Comparison of ENCODE assay signal across 8 cellular contexts in genomic region chr1:178774263-178774662, GRCh38. TPM values are rescaled to one million over a fixed set of nuclear protein-coding genes. Genes with fewer than 3 reads are reported as not detected.
DNase-seq lines count a peak whose midpoint lies in the region; ATAC-seq and TF ChIP-seq lines count a peak whose summit lies in the region.

No MANE protein-coding gene starts in this region.

- H3K9me3 Mint-ChIP-seq in naive B cell: peaks cover 0 to 12% (median 3%) of the 10 kb centered on the region in 7 donors

- intact Hi-C loops in body of pancreas (cut with DNase I) (loop anchor here (5.0 kb wide), 1 partner anchor 233 kb away; no protein-coding TSS in a partner anchor), lower leg skin (cut with DNase I; ENCODE audit: low total_unique reads) (no loop called here)

- H3K4me3 ChIP-seq in body of pancreas (no peak overlapping the region), lower leg skin (ENCODE audit: low read depth, poor library complexity, severe bottlenecking) (no peak overlapping the region)

- H3K36me3 Mint-ChIP-seq in naive B cell: peaks cover 13 to 23% of the 10 kb centered on the region in 2 donors

- H3K27ac ChIP-seq in body of pancreas: no peak overlapping the region

- H3K4me1 Mint-ChIP-seq in naive B cell: peaks cover 17 to 67% (median 38%) of the 10 kb centered on the region in 3 donors

- H3K27me3 ChIP-seq in body of pancreas: no peaks in the 10 kb centered on the region

- no peak for TF ChIP-seq POLR2A in body of pancreas (IDR thresholded peaks at IDR 0.05)
- TF ChIP-seq POLR2A in lower leg skin (IDR thresholded peaks at IDR 0.05): no peak

- no peaks in the 10 kb centered on the region for H3K27me3 Mint-ChIP-seq in naive B cell

- TF ChIP-seq CTCF in body of pancreas (IDR thresholded peaks at IDR 0.05) (peak; percentile 15 to 48 (median 33)), omental fat pad (IDR thresholded peaks at IDR 0.05) (no peak), lower leg skin (IDR thresholded peaks at IDR 0.05) (no peak)

- peak; percentile 60 for DNase-seq in ELR (ENCODE audit: low read depth)
- DNase-seq in NCI-H1694 (lab: John Stamatoyannopoulos, UW): peak; percentile 67
- DNase-seq in body of pancreas: no peak
- no peak for DNase-seq in naive B cell
- no peak for DNase-seq in iPS-NIHi11 (ENCODE audit: low spot score)
- no peak for DNase-seq in omental fat pad (ENCODE audit: low spot score)
- DNase-seq in lower leg skin (ENCODE audit: low spot score in 2 of 2): no peak

- no peak for ATAC-seq in body of pancreas
- peak in 1 of 2 donors; percentile 23 for ATAC-seq in naive B cell (ENCODE audit: low read depth in 2 of 2)
- no peak for ATAC-seq in omental fat pad (ENCODE audit: low FRiP score)
- ATAC-seq in HG03469 (IDR thresholded peaks at IDR 0.05; ENCODE audit: unreplicated experiment): no peak

- no peaks in the 10 kb centered on the region for H3K4me1 ChIP-seq in body of pancreas

- H3K9me3 ChIP-seq in body of pancreas: peaks cover 0 to 4% (median 3%) of the 10 kb centered on the region in 3 donors

- peak overlapping the region in 1 of 8 donors; percentile 29 for H3K4me3 Mint-ChIP-seq in naive B cell

- no peaks in the 10 kb centered on the region for H3K36me3 ChIP-seq in body of pancreas (replicated peaks in 1 of 2; ENCODE audit: insufficient read depth in 1 of 2, low read depth in 2 of 2)

- peak overlapping the region in 4 of 6 donors; percentile 27 to 78 (median 40) for H3K27ac Mint-ChIP-seq in naive B cell

RNA-seq across cellular contexts. Expression of gene RALGPS2, which starts 49.2 kb away (rescaled TPM):
- 10 to 100 TPM in 1 of 2 donors, 1 to 10 TPM in 1; 9.1 to 10.9 TPM for total RNA-seq in body of pancreas
- polyA plus RNA-seq in naive B cell (ENCODE audit: low read depth in 6 of 6): 100 to 1,000 TPM in 5 of 6 donors, 10 to 100 TPM in 1; 90.9 to 349 (median 298) TPM
- total RNA-seq in omental fat pad: 10 to 100 TPM; 13.1 to 32.1 (median 21.4) TPM
- total RNA-seq in lower leg skin: 10 to 100 TPM; 26.2 to 33.5 (median 31.7) TPM

Comparison
In these comparisons a context has a peak if more than half of its experiments do, and no peak if none do; other contexts are left out.
1. DNase-seq: peak in ELR (single experiment) and NCI-H1694 (single experiment); none in body of pancreas (0 of 4), naive B cell (single experiment), iPS-NIHi11 (single experiment), omental fat pad (single experiment) and lower leg skin (0 of 2).
2. CTCF ChIP-seq: peak in body of pancreas (7 of 7); none in omental fat pad (0 of 3) and lower leg skin (0 of 3).